In genomic region chr6:87905101-87905517, GRCh38 we compare ENCODE assay signal across 1 cellular context.
A peak's percentile ranks its signal among the peaks of the same experiment; 100 is the strongest.
TF ChIP-seq lines count a peak whose summit lies in the region.

No MANE protein-coding gene starts in this region.

TF ChIP-seq in GM12878, 131 proteins besides CTCF, POLR2A, EP300 and RAD21 (continued from another document):
- no peak for TF ChIP-seq ZBTB4 (CRISPR knock-in tag; IDR thresholded peaks at IDR 0.05)
- no peak for TF ChIP-seq ZBTB11 (CRISPR knock-in tag; IDR thresholded peaks at IDR 0.05)
- TF ChIP-seq MTA2 (IDR thresholded peaks at IDR 0.05; ENCODE audit: low read depth) = peak; percentile 91
TF ChIP-seq in GM12878: peak in this region for 50.
